ENCODE assay signal across 1 cellular context in the genomic region with DNA sequence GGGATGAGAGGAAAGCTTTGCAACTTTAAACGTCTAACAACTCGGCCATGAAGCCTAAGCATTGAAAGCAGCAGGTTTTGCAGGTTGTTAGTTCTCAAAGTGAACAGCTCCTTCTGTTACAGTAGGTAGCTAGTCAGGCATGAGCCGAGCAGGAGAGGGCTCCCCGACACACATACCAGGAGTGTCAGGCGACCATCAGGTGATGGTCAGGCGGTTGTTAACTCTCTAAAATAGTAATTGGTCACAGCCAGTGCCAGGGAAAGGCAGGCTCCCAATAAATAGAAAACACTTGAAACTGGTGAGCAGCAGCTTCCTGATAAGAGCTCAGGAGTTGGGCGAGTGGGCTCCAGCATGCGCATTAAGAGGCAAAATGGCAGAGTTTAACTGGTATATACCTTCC.
TF ChIP-seq lines count a peak whose summit lies in the region.

No MANE protein-coding gene starts in this region.

TF ChIP-seq in K562, 482 proteins besides CTCF, POLR2A, EP300 and RAD21 (continued from another document):
- no peak for TF ChIP-seq HMGXB4 (CRISPR knock-in tag; IDR thresholded peaks at IDR 0.05)
- no peak for TF ChIP-seq SMARCE1 (IDR thresholded peaks at IDR 0.05)
- no peak for TF ChIP-seq E2F8 (IDR thresholded peaks at IDR 0.05; ENCODE audit: low read depth, partially characterized antibody)
- no peak for TF ChIP-seq SP2 (IDR thresholded peaks at IDR 0.05; ENCODE audit: extremely low read depth, low read depth, low read length, poor library complexity, severe bottlenecking)
- no peak for TF ChIP-seq NFIC (IDR thresholded peaks at IDR 0.05)
- TF ChIP-seq RB1 (IDR thresholded peaks at IDR 0.05; ENCODE audit: low read depth), result no peak
- no peak for TF ChIP-seq PHB (CRISPR knock-in tag; IDR thresholded peaks at IDR 0.05)
- no peak for TF ChIP-seq ZNF75A (CRISPR knock-in tag; IDR thresholded peaks at IDR 0.05)
- no peak for TF ChIP-seq NFXL1 (CRISPR knock-in tag; IDR thresholded peaks at IDR 0.05)
- no peak for TF ChIP-seq SIX5 (IDR thresholded peaks at IDR 0.05; ENCODE audit: borderline replicate concordance in 1 of 2, insufficient read depth in 1 of 2, low read depth in 1 of 2, low read length in 2 of 2)
- no peak for TF ChIP-seq ZFP30 (CRISPR knock-in tag; IDR thresholded peaks at IDR 0.05; ENCODE audit: borderline replicate concordance)
